In genomic region chr1:47697616-47698335, GRCh38 we compare ENCODE assay signal across 17 cellular contexts.
DNase-seq lines count a peak whose midpoint lies in the region; ATAC-seq and TF ChIP-seq lines count a peak whose summit lies in the region.
"Had no signal": no experiment of that assay in that cellular context is flagged by ENCODE, and none has a peak within 500 bp of the region (broad histone marks: within the 10 kb centered on the region; RNA-seq: fewer than 3 reads in every experiment).

No MANE protein-coding gene starts in this region.

- H2AFZ ChIP-seq in HCT116 (ENCODE audit: low read depth, low read length, poor library complexity, severe bottlenecking), result no peak overlapping the region
- H2AFZ ChIP-seq in PC-9, result no peak overlapping the region

- intact Hi-C loops in HCT116 (cut with micrococcal nuclease), result no loop called here
- intact Hi-C loops in PC-9 (cut with micrococcal nuclease; ENCODE audit: unreplicated experiment), result no loop called here
- intact Hi-C loops in spleen (cut with DNase I; ENCODE audit: low total_unique reads), result no loop called here

- H3K9ac ChIP-seq in HCT116 (ENCODE audit: low read length), result no peak overlapping the region
- H3K9ac ChIP-seq in mucosa of rectum (ENCODE audit: low read depth in 1 of 2, low read length in 2 of 2), result peak overlapping the region in 1 of 2 donors; percentile 33

- TF ChIP-seq CTCF in HCT116 (IDR thresholded peaks at IDR 0.05 in 2 of 3, conservative IDR thresholded peaks at IDR 0.05 in 1 of 3; ENCODE audit: borderline replicate concordance in 1 of 3, insufficient read depth in 1 of 3, low read depth in 2 of 3, low read length in 2 of 3) (no peak), PC-9 (conservative IDR thresholded peaks at IDR 0.05) (no peak), spleen (IDR thresholded peaks at IDR 0.05 in 8 of 11, conservative IDR thresholded peaks at IDR 0.05 in 3 of 11) (no peak)

- RAD21 ChIA-PET in HCT116 (lab: Charles Lee; ENCODE audit: low non-redundant PET in 1 of 2, low total read pairs in 2 of 2, uncharacterized antibody in 2 of 2, unreplicated experiment in 2 of 2), result no interaction called here

- BruUV-seq in HCT116 (replicated peaks; lab: Mats Ljungman, UMichigan) (no TSS peak), PC-9 (replicated peaks; lab: Mats Ljungman, UMichigan) (no TSS peak)

- H3F3A ChIP-seq in PC-9 (ENCODE audit: insufficient read depth, low read depth), result peaks cover 22% of the 10 kb centered on the region

- H3K4me1 ChIP-seq in HCT116 (ENCODE audit: control insufficient read depth in 1 of 2, insufficient read depth in 2 of 2, low read length in 2 of 2), result peaks cover 0 to 12% of the 10 kb centered on the region in 2 experiments; a peak in 2 of 4 replicates
- peaks cover 27% of the 10 kb centered on the region for H3K4me1 ChIP-seq in PC-9 (replicated peaks; ENCODE audit: insufficient read depth)
- peaks cover 36 to 44% of the 10 kb centered on the region in 2 donors for H3K4me1 ChIP-seq in mucosa of rectum (ENCODE audit: control insufficient read depth in 2 of 2, insufficient read depth in 2 of 2, low read length in 2 of 2)
- H3K4me1 ChIP-seq in spleen, result peaks cover 0 to 12% (median 0%) of the 10 kb centered on the region in 6 donors
- H3K4me1 ChIP-seq: SJCRH30 had no signal

- H3K79me2 ChIP-seq in HCT116 (ENCODE audit: insufficient read depth, low read length), result no peaks in the 10 kb centered on the region
- H3K79me2 ChIP-seq in PC-9 (ENCODE audit: low read depth), result no peaks in the 10 kb centered on the region

- 71 to 86% (median 82%) methylated on average over 7 of the region's 7 CpGs for WGBS in spleen, 5 donors

- H3K9me3 ChIP-seq in HCT116 (ENCODE audit: control insufficient read depth in 1 of 2, insufficient read depth in 1 of 2, low read depth in 1 of 2, low read length in 2 of 2), result no peaks in the 10 kb centered on the region
- no peaks in the 10 kb centered on the region for H3K9me3 ChIP-seq in PC-9 (ENCODE audit: insufficient read depth, low read depth)
- no peaks in the 10 kb centered on the region for H3K9me3 ChIP-seq in mucosa of rectum (ENCODE audit: control insufficient read depth in 2 of 2, low read length in 2 of 2)
- no peaks in the 10 kb centered on the region for H3K9me3 ChIP-seq in spleen
- H3K9me3 ChIP-seq: SJCRH30 had no signal

- DNase-seq in HCT116 (ENCODE audit: low read depth, low spot score) (no peak), PC-9 (no peak), spleen (peak; percentile 24), substantia nigra (lab: John Stamatoyannopoulos, UW) (no peak)
- DNase-seq: DMS 273 treated with DMSO at 0.1 percent for 48 hours, GDM1, GOT3, KG1, NCI-H1048, OCI-M1, RPMI8226, SJCRH30 had no signal

- no peak for TF ChIP-seq POLR2A in HCT116 (IDR thresholded peaks at IDR 0.05; ENCODE audit: borderline replicate concordance, extremely low read depth, insufficient read depth, insufficient read length)
- TF ChIP-seq POLR2A in spleen (IDR thresholded peaks at IDR 0.05), result no peak

- H3K36me3 ChIP-seq in HCT116 (ENCODE audit: control insufficient read depth in 1 of 2, insufficient read depth in 2 of 2, low read length in 2 of 2) (no peaks in the 10 kb centered on the region), PC-9 (ENCODE audit: low read depth) (no peaks in the 10 kb centered on the region), mucosa of rectum (ENCODE audit: control insufficient read depth in 2 of 2, insufficient read depth in 2 of 2, low read length in 2 of 2) (no peaks in the 10 kb centered on the region), spleen (no peaks in the 10 kb centered on the region)
- H3K36me3 ChIP-seq: SJCRH30 had no signal

- H3K27ac ChIP-seq in HCT116 (ENCODE audit: low read depth, low read length) (no peak overlapping the region), PC-9 (peak overlapping the region; percentile 84), mucosa of rectum (ENCODE audit: low read depth in 2 of 2, low read length in 2 of 2) (peak overlapping the region; percentile 87 to 90), spleen (no peak overlapping the region), substantia nigra (ENCODE audit: low read depth, low read length, poor library complexity, severe bottlenecking) (no peak overlapping the region)
- H3K27ac ChIP-seq: C4-2B, SJCRH30 had no signal

- POLR2A ChIA-PET in HCT116 (lab: Charles Lee) (no interaction called here), PC-9 (lab: Charles Lee; ENCODE audit: unreplicated experiment) (no interaction called here)

- H3K4me2 ChIP-seq in HCT116 (ENCODE audit: low read length) (peak overlapping the region; percentile 18; the same call in 1 of the 2 replicates), PC-9 (peak overlapping the region; percentile 28)

- H3K27me3 ChIP-seq in HCT116 (ENCODE audit: insufficient read depth, low read length), result no peaks in the 10 kb centered on the region
- no peaks in the 10 kb centered on the region for H3K27me3 ChIP-seq in PC-9 (ENCODE audit: insufficient read depth, low read depth)
- no peaks in the 10 kb centered on the region for H3K27me3 ChIP-seq in mucosa of rectum (ENCODE audit: control insufficient read depth in 2 of 2, insufficient read depth in 2 of 2, low read length in 2 of 2)
- H3K27me3 ChIP-seq in spleen (replicated peaks in 1 of 7), result peaks cover 0 to 11% (median 0%) of the 10 kb centered on the region in 7 donors
- H3K27me3 ChIP-seq: SJCRH30 had no signal

- H4K20me1 ChIP-seq in HCT116 (ENCODE audit: insufficient read depth) (no peaks in the 10 kb centered on the region), PC-9 (ENCODE audit: insufficient read depth) (no peaks in the 10 kb centered on the region)

- no peak for TF ChIP-seq RAD21 in HCT116 (IDR thresholded peaks at IDR 0.05; ENCODE audit: low read depth)

- no peaks in the 10 kb centered on the region for H3K9me2 ChIP-seq in HCT116 (ENCODE audit: insufficient read depth)
- H3K9me2 ChIP-seq in PC-9 (ENCODE audit: insufficient read depth), result no peaks in the 10 kb centered on the region

- CTCF ChIA-PET in HCT116 (lab: Charles Lee) (no interaction called here), PC-9 (lab: Charles Lee) (no interaction called here)

- ATAC-seq in HCT116 (no peak), GM18858 (IDR thresholded peaks at IDR 0.05; ENCODE audit: unreplicated experiment) (no peak), GM19455 (IDR thresholded peaks at IDR 0.05; ENCODE audit: unreplicated experiment) (no peak)
- ATAC-seq: GM12878 had no signal

- no peak overlapping the region for H3K4me3 ChIP-seq in HCT116 (replicated peaks in 1 of 2; ENCODE audit: low read depth in 1 of 2, low read length in 2 of 2)
- no peak overlapping the region for H3K4me3 ChIP-seq in PC-9
- H3K4me3 ChIP-seq in mucosa of rectum (ENCODE audit: low read length in 2 of 2), result peak overlapping the region; percentile 14 to 31
- no peak overlapping the region for H3K4me3 ChIP-seq in spleen
- H3K4me3 ChIP-seq: GM12878, SJCRH30 had no signal

TF ChIP-seq in HCT116, 20 proteins besides CTCF, POLR2A, EP300 and RAD21:
- no peak for TF ChIP-seq SRF (IDR thresholded peaks at IDR 0.05; ENCODE audit: low read depth)
- no peak for TF ChIP-seq CBX3 (IDR thresholded peaks at IDR 0.05; ENCODE audit: low read depth)
- TF ChIP-seq JUND (IDR thresholded peaks at IDR 0.05), result no peak
- TF ChIP-seq, protein P1, sequence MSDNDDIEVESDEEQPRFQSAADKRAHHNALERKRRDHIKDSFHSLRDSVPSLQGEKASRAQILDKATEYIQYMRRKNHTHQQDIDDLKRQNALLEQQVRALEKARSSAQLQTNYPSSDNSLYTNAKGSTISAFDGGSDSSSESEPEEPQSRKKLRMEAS (IDR thresholded peaks at IDR 0.05), result no peak
- no peak for TF ChIP-seq SIN3A (IDR thresholded peaks at IDR 0.05; ENCODE audit: low read depth)
- TF ChIP-seq EGR1 (IDR thresholded peaks at IDR 0.05; ENCODE audit: low read depth), result no peak
- TF ChIP-seq SP1 (IDR thresholded peaks at IDR 0.05; ENCODE audit: low read depth), result no peak
- TF ChIP-seq ELF1 (IDR thresholded peaks at IDR 0.05; ENCODE audit: borderline replicate concordance, low read depth), result no peak
- TF ChIP-seq TCF7L2 (IDR thresholded peaks at IDR 0.05; ENCODE audit: borderline replicate concordance, extremely low read depth, insufficient read depth, insufficient read length), result no peak
- no peak for TF ChIP-seq ZFX (IDR thresholded peaks at IDR 0.05)

Comparison
In these comparisons a context has a peak if more than half of its experiments do, and no peak if none do; other contexts are left out.
1. H3K27ac ChIP-seq: peak in PC-9 (single experiment) and mucosa of rectum (2 of 2); none in HCT116 (single experiment), spleen (0 of 8) and substantia nigra (single experiment).
2. H3K4me3 ChIP-seq: peak in mucosa of rectum (2 of 2); none in HCT116 (0 of 2), PC-9 (single experiment) and spleen (0 of 8).